Comparison of ENCODE assay signal across 10 cellular contexts in genomic region chr1:205312866-205313680, GRCh38. TPM values are rescaled to one million over a fixed set of nuclear protein-coding genes. Genes with fewer than 3 reads are reported as not detected.
DNase-seq lines count a peak whose midpoint lies in the region; ATAC-seq and TF ChIP-seq lines count a peak whose summit lies in the region.
"Had no signal": no experiment of that assay in that cellular context is flagged by ENCODE, and none has a peak within 500 bp of the region (broad histone marks: within the 10 kb centered on the region; RNA-seq: fewer than 3 reads in every experiment).

No MANE protein-coding gene starts in this region.

- H3K9me2 ChIP-seq in neural cell (ENCODE audit: insufficient read depth, low read length): no peaks in the 10 kb centered on the region

- CTCF ChIA-PET in AG04450 (lab: Charles Lee): interaction anchor here (0.9 to 3.5 kb wide), 7 partner anchors 12 to 324 kb away, joined by 3 to 31 read pairs (median 6); no protein-coding TSS in a partner anchor

- H4K20me1 ChIP-seq in neural cell (ENCODE audit: insufficient read depth): no peaks in the 10 kb centered on the region

- no peak for TF ChIP-seq EP300 in neural cell (conservative IDR thresholded peaks at IDR 0.05; ENCODE audit: poor library complexity, severe bottlenecking)

- H3K9ac ChIP-seq in duodenal mucosa (ENCODE audit: low read depth in 1 of 2, low read length in 2 of 2): peak overlapping the region; percentile 23 to 40
- H3K9ac ChIP-seq in neural cell (ENCODE audit: low read length): peak overlapping the region; percentile 85

- DNase-seq in AG04450 (ENCODE audit: low read depth, low spot score): no peak
- DNase-seq in NCI-H226: peak; percentile 1
- DNase-seq in NK-92 treated with Interleukin-12 subunit alpha and Interleukin-12 subunit beta, amount 100 ng/mL, for 24 hours (lab: John Stamatoyannopoulos, UW): no peak
- DNase-seq in HuH-7 (ENCODE audit: low spot score): no peak
- DNase-seq in omental fat pad (ENCODE audit: low spot score): no peak
- DNase-seq: GF-D8 had no signal

- no peak for TF ChIP-seq CTCF in AG04450 (IDR thresholded peaks at IDR 0.05; ENCODE audit: low read depth, low read length)
- TF ChIP-seq CTCF in neural cell (IDR thresholded peaks at IDR 0.05; ENCODE audit: poor library complexity, severe bottlenecking): no peak
- no peak for TF ChIP-seq CTCF in omental fat pad (IDR thresholded peaks at IDR 0.05)

- H3K36me3 ChIP-seq in duodenal mucosa (ENCODE audit: control insufficient read depth in 1 of 2, insufficient read depth in 2 of 2, low read length in 2 of 2) (peaks cover 36 to 38% of the 10 kb centered on the region in 2 donors), neural cell (ENCODE audit: insufficient read depth, low read length) (no peaks in the 10 kb centered on the region)

- peak overlapping the region; percentile 64 for H3K4me2 ChIP-seq in neural cell (ENCODE audit: low read length)

- no peaks in the 10 kb centered on the region; the same call in 1 of the 2 replicates for H3K9me3 ChIP-seq in AG04450 (ENCODE audit: control insufficient read depth, insufficient read depth, low read length)
- no peaks in the 10 kb centered on the region for H3K9me3 ChIP-seq in duodenal mucosa (ENCODE audit: control insufficient read depth in 1 of 2, low read length in 2 of 2)
- no peaks in the 10 kb centered on the region for H3K9me3 ChIP-seq in neural cell (ENCODE audit: low read length)

- no peaks in the 10 kb centered on the region for H3K27me3 ChIP-seq in AG04450 (ENCODE audit: control insufficient read depth, insufficient read depth, low read length)
- no peaks in the 10 kb centered on the region for H3K27me3 ChIP-seq in duodenal mucosa (ENCODE audit: control insufficient read depth in 1 of 2, insufficient read depth in 2 of 2, low read length in 2 of 2)
- H3K27me3 ChIP-seq in neural cell (ENCODE audit: insufficient read depth, low read depth, low read length): no peaks in the 10 kb centered on the region

- peak overlapping the region; percentile 89 for H2AFZ ChIP-seq in neural cell (ENCODE audit: low read depth, low read length)

- H3K4me1 ChIP-seq in duodenal mucosa (ENCODE audit: control insufficient read depth in 1 of 2, insufficient read depth in 2 of 2, low read length in 2 of 2): peaks cover 87 to 90% of the 10 kb centered on the region in 2 donors

- H3K4me3 ChIP-seq in AG04450 (ENCODE audit: low read depth, low read length) (peak overlapping the region; percentile 36), duodenal mucosa (ENCODE audit: low read depth in 1 of 2, low read length in 2 of 2) (peak overlapping the region; percentile 34 to 51), neural cell (ENCODE audit: low read length) (peak overlapping the region; percentile 58)

- peaks cover 79% of the 10 kb centered on the region for H3K79me2 ChIP-seq in neural cell (replicated peaks; ENCODE audit: insufficient read depth, low read length)

- H3K27ac ChIP-seq in AG04450 (ENCODE audit: low read depth, low read length) (peak overlapping the region; percentile 89), duodenal mucosa (ENCODE audit: low read depth, low read length) (peak overlapping the region; percentile 69), neural cell (ENCODE audit: low read length) (peak overlapping the region; percentile 96)

- POLR2A ChIA-PET in AG04450 (lab: Yijun Ruan, JAX): interaction anchor here (0.6 to 1.8 kb wide), 6 partner anchors 19 to 61 kb away, joined by 3 to 15 read pairs (median 6); no protein-coding TSS in a partner anchor

- ATAC-seq in GM19023 (IDR thresholded peaks at IDR 0.05; ENCODE audit: unreplicated experiment): no peak
- no peak for ATAC-seq in omental fat pad (ENCODE audit: low FRiP score)

- peaks cover 17% of the 10 kb centered on the region for H3F3A ChIP-seq in neural cell (ENCODE audit: insufficient read depth, low read length, poor library complexity, severe bottlenecking)

- no peak for TF ChIP-seq RAD21 in neural cell (conservative IDR thresholded peaks at IDR 0.05)

TF ChIP-seq in neural cell, 6 proteins besides CTCF, POLR2A, EP300 and RAD21:
- TF ChIP-seq, protein P1, sequence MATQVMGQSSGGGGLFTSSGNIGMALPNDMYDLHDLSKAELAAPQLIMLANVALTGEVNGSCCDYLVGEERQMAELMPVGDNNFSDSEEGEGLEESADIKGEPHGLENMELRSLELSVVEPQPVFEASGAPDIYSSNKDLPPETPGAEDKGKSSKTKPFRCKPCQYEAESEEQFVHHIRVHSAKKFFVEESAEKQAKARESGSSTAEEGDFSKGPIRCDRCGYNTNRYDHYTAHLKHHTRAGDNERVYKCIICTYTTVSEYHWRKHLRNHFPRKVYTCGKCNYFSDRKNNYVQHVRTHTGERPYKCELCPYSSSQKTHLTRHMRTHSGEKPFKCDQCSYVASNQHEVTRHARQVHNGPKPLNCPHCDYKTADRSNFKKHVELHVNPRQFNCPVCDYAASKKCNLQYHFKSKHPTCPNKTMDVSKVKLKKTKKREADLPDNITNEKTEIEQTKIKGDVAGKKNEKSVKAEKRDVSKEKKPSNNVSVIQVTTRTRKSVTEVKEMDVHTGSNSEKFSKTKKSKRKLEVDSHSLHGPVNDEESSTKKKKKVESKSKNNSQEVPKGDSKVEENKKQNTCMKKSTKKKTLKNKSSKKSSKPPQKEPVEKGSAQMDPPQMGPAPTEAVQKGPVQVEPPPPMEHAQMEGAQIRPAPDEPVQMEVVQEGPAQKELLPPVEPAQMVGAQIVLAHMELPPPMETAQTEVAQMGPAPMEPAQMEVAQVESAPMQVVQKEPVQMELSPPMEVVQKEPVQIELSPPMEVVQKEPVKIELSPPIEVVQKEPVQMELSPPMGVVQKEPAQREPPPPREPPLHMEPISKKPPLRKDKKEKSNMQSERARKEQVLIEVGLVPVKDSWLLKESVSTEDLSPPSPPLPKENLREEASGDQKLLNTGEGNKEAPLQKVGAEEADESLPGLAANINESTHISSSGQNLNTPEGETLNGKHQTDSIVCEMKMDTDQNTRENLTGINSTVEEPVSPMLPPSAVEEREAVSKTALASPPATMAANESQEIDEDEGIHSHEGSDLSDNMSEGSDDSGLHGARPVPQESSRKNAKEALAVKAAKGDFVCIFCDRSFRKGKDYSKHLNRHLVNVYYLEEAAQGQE (IDR thresholded peaks at IDR 0.05; ENCODE audit: borderline replicate concordance): no peak

RNA-seq across cellular contexts. Expression of gene NUAK2, which starts 8.5 kb away (rescaled TPM):
- polyA plus RNA-seq in AG04450 (2011; rRNA removed): 7.0 and 8.2 TPM in 2 replicates
- 12.5 and 20.1 TPM in 2 replicates for polyA minus RNA-seq in AG04450 (2011; rRNA and poly(A)+ RNA removed)
- 1.4 and 2.9 TPM in 2 replicates for polyA plus RNA-seq in neural cell
- 2.5 and 3.2 TPM in 2 replicates for polyA minus RNA-seq in neural cell
- 1 to 10 TPM; 1.1 to 5.4 (median 3.2) TPM for total RNA-seq in omental fat pad

RNA-seq across cellular contexts. Expression of gene KLHDC8A, which starts 43.6 kb away (rescaled TPM):
- polyA plus RNA-seq in AG04450 (2011; rRNA removed) (0.06 TPM in 1 of 2 replicates, not detected in the other), neural cell (7.7 and 11.7 TPM in 2 replicates)
- not detected in 2 replicates for polyA minus RNA-seq in AG04450 (2011; rRNA and poly(A)+ RNA removed)
- 4.4 TPM in 2 replicates for polyA minus RNA-seq in neural cell
- not detected for total RNA-seq in omental fat pad
- total RNA-seq: myocyte had no signal
